25 cellular contexts compared by ENCODE assay signal in the genomic region with DNA sequence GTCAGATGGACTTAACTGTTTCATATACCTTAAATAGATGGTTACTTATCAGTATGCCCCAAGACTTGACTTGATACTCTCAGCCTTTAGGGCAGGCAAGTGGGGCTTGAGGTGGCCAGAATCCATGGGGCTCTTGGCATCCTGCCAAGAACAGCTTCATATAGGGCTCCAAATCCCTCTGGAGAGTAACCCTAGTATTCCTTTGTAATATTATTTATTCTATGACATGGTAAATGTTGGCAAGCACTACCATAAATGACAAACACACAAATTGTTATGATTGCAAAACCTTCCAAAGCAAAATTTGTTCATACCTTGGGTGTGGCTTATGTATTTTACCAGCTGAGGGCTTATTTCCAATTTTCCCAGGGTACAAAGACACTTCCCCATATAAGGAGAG.
DNase-seq lines count a peak whose midpoint lies in the region; ATAC-seq, FAIRE-seq and TF ChIP-seq lines count a peak whose summit lies in the region.
"Had no signal": no experiment of that assay in that cellular context is flagged by ENCODE, and none has a peak within 500 bp of the region (broad histone marks: within the 10 kb centered on the region; RNA-seq: fewer than 3 reads in every experiment).

No MANE protein-coding gene starts in this region.

- CTCF ChIA-PET in MCF 10A (lab: Yijun Ruan, JAX) = interaction anchor here (0.7 to 0.8 kb wide), 2 partner anchors 411 to 1054 kb away, joined by 3 to 4 read pairs; no protein-coding TSS in a partner anchor
- CTCF ChIA-PET in K562 (lab: Yijun Ruan, JAX; ENCODE audit: low intra/inter-chr PET ratio) = no interaction called here

- H3K4me3 ChIP-seq in breast epithelium (no peak overlapping the region), K562 (no peak overlapping the region), spleen (no peak overlapping the region)
- H3K4me3 ChIP-seq: GM23248, HAP-1, Peyer's patch, SJCRH30 had no signal

- TF ChIP-seq RAD21 in K562 (CRISPR knock-in tag; conservative IDR thresholded peaks at IDR 0.05 in 1 of 2, IDR thresholded peaks at IDR 0.05 in 1 of 2) = no peak

- TF ChIP-seq CTCF in MCF 10A (IDR thresholded peaks at IDR 0.05; ENCODE audit: unreplicated experiment) (no peak), breast epithelium (IDR thresholded peaks at IDR 0.05) (no peak), K562 (IDR thresholded peaks at IDR 0.05 in 2 of 3, conservative IDR thresholded peaks at IDR 0.05 in 1 of 3; ENCODE audit: insufficient read depth in 2 of 3, low read depth in 1 of 3, low read length in 3 of 3) (no peak), spleen (IDR thresholded peaks at IDR 0.05 in 8 of 11, conservative IDR thresholded peaks at IDR 0.05 in 3 of 11) (no peak)

- H3K4me1 Mint-ChIP-seq in MCF 10A (ENCODE audit: insufficient read depth, unreplicated experiment) = no peaks in the 10 kb centered on the region
- H3K4me1 Mint-ChIP-seq: CD4-positive, CD25-positive, alpha-beta regulatory T cell had no signal

- H3K4me3 Mint-ChIP-seq in MCF 10A (ENCODE audit: unreplicated experiment) = no peak overlapping the region
- H3K4me3 Mint-ChIP-seq: CD4-positive, CD25-positive, alpha-beta regulatory T cell had no signal

- POLR2A ChIA-PET in MCF 10A (lab: Yijun Ruan, JAX) (no interaction called here), K562 (lab: Yijun Ruan, JAX) (interaction anchor here (1.7 kb wide), 1 partner anchor 9 kb away, joined by 5 read pairs; no protein-coding TSS in a partner anchor)

- no peak overlapping the region for H3K4me2 ChIP-seq in K562 (ENCODE audit: insufficient read depth, low read length)

- H3K9me3 ChIP-seq in breast epithelium (no peaks in the 10 kb centered on the region), K562 (replicated peaks; ENCODE audit: control insufficient read depth, insufficient read depth, low read depth, low read length) (no peaks in the 10 kb centered on the region), spleen (no peaks in the 10 kb centered on the region)
- H3K9me3 ChIP-seq: BE2C, HAP-1, Peyer's patch, SJCRH30 had no signal

- H3K36me3 Mint-ChIP-seq in MCF 10A (ENCODE audit: insufficient read depth, unreplicated experiment) = no peaks in the 10 kb centered on the region
- H3K36me3 Mint-ChIP-seq: CD4-positive, CD25-positive, alpha-beta regulatory T cell had no signal

- TF ChIP-seq POLR2A in breast epithelium (IDR thresholded peaks at IDR 0.05) (no peak), K562 (conservative IDR thresholded peaks at IDR 0.05) (no peak), spleen (IDR thresholded peaks at IDR 0.05) (no peak)

- BruUV-seq in MCF 10A (replicated peaks; lab: Mats Ljungman, UMichigan) (no TSS peak), K562 (replicated peaks; lab: Mats Ljungman, UMichigan) (no TSS peak)

- TF ChIP-seq EP300 in K562 (IDR thresholded peaks at IDR 0.05; ENCODE audit: low read length) = no peak

- H2AFZ ChIP-seq in K562 (ENCODE audit: low read depth, low read length) = no peak overlapping the region
- H2AFZ ChIP-seq: GM23248 had no signal

- intact Hi-C loops in MCF 10A (cut with micrococcal nuclease) (no loop called here), breast epithelium (cut with DNase I; ENCODE audit: low total_unique reads) (no loop called here), K562 (cut with micrococcal nuclease) (no loop called here), spleen (cut with DNase I; ENCODE audit: low total_unique reads) (no loop called here)

- H3K27me3 ChIP-seq in breast epithelium = no peaks in the 10 kb centered on the region
- H3K27me3 ChIP-seq in K562 (ENCODE audit: control insufficient read depth in 2 of 2, insufficient read depth in 2 of 2, low read length in 2 of 2) = no peaks in the 10 kb centered on the region
- H3K27me3 ChIP-seq in spleen (replicated peaks in 1 of 7) = no peaks in the 10 kb centered on the region
- H3K27me3 ChIP-seq: BE2C, Peyer's patch, SJCRH30 had no signal

- H3K9ac ChIP-seq in K562 (ENCODE audit: insufficient read depth in 1 of 2, low read depth in 2 of 2, low read length in 2 of 2) = no peak overlapping the region
- H3K9ac ChIP-seq: GM23248 had no signal

- H3K4me1 ChIP-seq in breast epithelium (no peaks in the 10 kb centered on the region), K562 (replicated peaks in 1 of 2; ENCODE audit: control insufficient read depth in 2 of 2, insufficient read depth in 2 of 2, low read length in 2 of 2) (peaks cover 0 to 11% of the 10 kb centered on the region in 2 experiments; a peak in 2 of 5 replicates), spleen (peaks cover 0 to 12% (median 0%) of the 10 kb centered on the region in 6 donors)
- H3K4me1 ChIP-seq: BE2C, HAP-1, Peyer's patch, SJCRH30 had no signal

- H3K36me3 ChIP-seq in breast epithelium = no peaks in the 10 kb centered on the region
- H3K36me3 ChIP-seq in K562 (ENCODE audit: control insufficient read depth, insufficient read depth, low read length) = no peaks in the 10 kb centered on the region
- H3K36me3 ChIP-seq in spleen = no peaks in the 10 kb centered on the region
- H3K36me3 ChIP-seq: BE2C, HAP-1, Peyer's patch, SJCRH30 had no signal

- ATAC-seq in K562 (no peak), GM19463 (IDR thresholded peaks at IDR 0.05; ENCODE audit: unreplicated experiment) (no peak)

- H3K27me3 Mint-ChIP-seq in MCF 10A (ENCODE audit: insufficient read depth, unreplicated experiment) = no peaks in the 10 kb centered on the region
- H3K27me3 Mint-ChIP-seq: CD4-positive, CD25-positive, alpha-beta regulatory T cell had no signal

- H3K27ac ChIP-seq in breast epithelium (no peak overlapping the region), K562 (ENCODE audit: extremely low read depth, low read depth, low read length) (no peak overlapping the region), spleen (no peak overlapping the region)
- H3K27ac ChIP-seq: GM23248, HL-60, Peyer's patch, SJCRH30 had no signal

- no peaks in the 10 kb centered on the region for H3K79me2 ChIP-seq in K562 (ENCODE audit: control insufficient read depth, insufficient read depth, low read length)

- in situ Hi-C loops in K562 (cut with MboI) = no loop called here

- H3K9me1 ChIP-seq in K562 (ENCODE audit: control insufficient read depth, insufficient read depth, low read length) = no peaks in the 10 kb centered on the region

- H3K9me3 Mint-ChIP-seq in MCF 10A (ENCODE audit: unreplicated experiment) = no peaks in the 10 kb centered on the region

- no peak overlapping the region for H3K27ac Mint-ChIP-seq in MCF 10A (ENCODE audit: low read depth, unreplicated experiment)
- H3K27ac Mint-ChIP-seq: CD4-positive, CD25-positive, alpha-beta regulatory T cell had no signal

- no peaks in the 10 kb centered on the region for H4K20me1 ChIP-seq in K562 (replicated peaks; ENCODE audit: control insufficient read depth, insufficient read depth, low read length)

- peak; percentile 34 for DNase-seq in MCF 10A (ENCODE audit: unreplicated experiment)
- DNase-seq in breast epithelium (ENCODE audit: low spot score in 2 of 2) = no peak
- DNase-seq in NCI-H1105 (lab: John Stamatoyannopoulos, UW) = peak; percentile 4
- peak in 2 of 4 experiments; percentile 12 for DNase-seq in K562 (ENCODE audit: extremely low read depth in 1 of 4, low spot score in 3 of 4)
- DNase-seq in spleen = no peak
- no peak for DNase-seq in kidney tubule cell (ENCODE audit: low spot score)
- DNase-seq: BE2C; CD4-positive, CD25-positive, alpha-beta regulatory T cell; COR-L47; DND-41; GM23248; IMR-90; Karpas-422; MM.1S; NCI-H1048; NCI-H146; NCI-H2029 treated with DMSO at 0.1 percent for 48 hours; NCI-H446 treated with DMSO at 0.1 percent for 48 hours; NCI-H526 treated with DMSO at 0.1 percent for 48 hours; Peyer's patch had no signal

- FAIRE-seq in K562 (lab: Jason Lieb, UNC) = peak; percentile 11
- FAIRE-seq: GM12891 had no signal

TF ChIP-seq in K562, 482 proteins besides CTCF, POLR2A, EP300 and RAD21:
- TF ChIP-seq NFIC (IDR thresholded peaks at IDR 0.05) (peak; percentile 96), NFIX (CRISPR knock-in tag; IDR thresholded peaks at IDR 0.05; ENCODE audit: low read depth) (peak; percentile 98), NFRKB (IDR thresholded peaks at IDR 0.05; ENCODE audit: low read depth) (no peak), NR2C1 (IDR thresholded peaks at IDR 0.05) (no peak), NR2C1 (tag; IDR thresholded peaks at IDR 0.05) (no peak), SNRNP70 (optimal IDR thresholded peaks at IDR 0.05; ENCODE audit: low read depth, low read length) (no peak), ARID2 (IDR thresholded peaks at IDR 0.05) (no peak)
- TF ChIP-seq, protein P1, sequence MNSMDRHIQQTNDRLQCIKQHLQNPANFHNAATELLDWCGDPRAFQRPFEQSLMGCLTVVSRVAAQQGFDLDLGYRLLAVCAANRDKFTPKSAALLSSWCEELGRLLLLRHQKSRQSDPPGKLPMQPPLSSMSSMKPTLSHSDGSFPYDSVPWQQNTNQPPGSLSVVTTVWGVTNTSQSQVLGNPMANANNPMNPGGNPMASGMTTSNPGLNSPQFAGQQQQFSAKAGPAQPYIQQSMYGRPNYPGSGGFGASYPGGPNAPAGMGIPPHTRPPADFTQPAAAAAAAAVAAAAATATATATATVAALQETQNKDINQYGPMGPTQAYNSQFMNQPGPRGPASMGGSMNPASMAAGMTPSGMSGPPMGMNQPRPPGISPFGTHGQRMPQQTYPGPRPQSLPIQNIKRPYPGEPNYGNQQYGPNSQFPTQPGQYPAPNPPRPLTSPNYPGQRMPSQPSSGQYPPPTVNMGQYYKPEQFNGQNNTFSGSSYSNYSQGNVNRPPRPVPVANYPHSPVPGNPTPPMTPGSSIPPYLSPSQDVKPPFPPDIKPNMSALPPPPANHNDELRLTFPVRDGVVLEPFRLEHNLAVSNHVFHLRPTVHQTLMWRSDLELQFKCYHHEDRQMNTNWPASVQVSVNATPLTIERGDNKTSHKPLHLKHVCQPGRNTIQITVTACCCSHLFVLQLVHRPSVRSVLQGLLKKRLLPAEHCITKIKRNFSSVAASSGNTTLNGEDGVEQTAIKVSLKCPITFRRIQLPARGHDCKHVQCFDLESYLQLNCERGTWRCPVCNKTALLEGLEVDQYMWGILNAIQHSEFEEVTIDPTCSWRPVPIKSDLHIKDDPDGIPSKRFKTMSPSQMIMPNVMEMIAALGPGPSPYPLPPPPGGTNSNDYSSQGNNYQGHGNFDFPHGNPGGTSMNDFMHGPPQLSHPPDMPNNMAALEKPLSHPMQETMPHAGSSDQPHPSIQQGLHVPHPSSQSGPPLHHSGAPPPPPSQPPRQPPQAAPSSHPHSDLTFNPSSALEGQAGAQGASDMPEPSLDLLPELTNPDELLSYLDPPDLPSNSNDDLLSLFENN (IDR thresholded peaks at IDR 0.05; ENCODE audit: low read depth in 2 of 2, low read length in 2 of 2) = no peak

Comparison
In these comparisons a context has a peak if more than half of its experiments do, and no peak if none do; other contexts are left out.
1. DNase-seq: peak in MCF 10A (single experiment) and NCI-H1105 (single experiment); none in breast epithelium (0 of 2), spleen (single experiment) and kidney tubule cell (single experiment).